In genomic region chr7:132720835-132721234, GRCh38 we compare ENCODE assay signal across 15 cellular contexts.
DNase-seq lines count a peak whose midpoint lies in the region; ATAC-seq, FAIRE-seq and TF ChIP-seq lines count a peak whose summit lies in the region.
"Had no signal": no experiment of that assay in that cellular context is flagged by ENCODE, and none has a peak within 500 bp of the region (broad histone marks: within the 10 kb centered on the region; RNA-seq: fewer than 3 reads in every experiment).

No MANE protein-coding gene starts in this region.

- H3T11ph ChIP-seq in H9 (ENCODE audit: low read length), result no peak overlapping the region

- no peak for TF ChIP-seq POLR2A in H1 (IDR thresholded peaks at IDR 0.05; ENCODE audit: control extremely low read depth in 1 of 2, low read depth in 2 of 2, low read length in 2 of 2)

- no peak overlapping the region for H4K5ac ChIP-seq in H9 (ENCODE audit: insufficient read length, low read depth, low read length)
- H4K5ac ChIP-seq in H1 (ENCODE audit: insufficient read length, low read depth, low read length), result no peak overlapping the region

- H4K8ac ChIP-seq in H9 (replicated peaks; ENCODE audit: insufficient read length, low read depth, low read length) (no peak overlapping the region), H1 (ENCODE audit: extremely low read depth, insufficient read depth, low read length) (no peak overlapping the region; the same call in 1 of the 2 replicates)

- TF ChIP-seq RAD21 in H1 (IDR thresholded peaks at IDR 0.05 in 1 of 2, conservative IDR thresholded peaks at IDR 0.05 in 1 of 2; ENCODE audit: low read depth in 2 of 2, low read length in 2 of 2), result peak; percentile 54 to 61; a peak in 3 of 4 replicates

- H2BK20ac ChIP-seq in H9 (ENCODE audit: low read depth, low read length, poor library complexity, severe bottlenecking), result no peak overlapping the region
- H2BK20ac ChIP-seq in H1 (ENCODE audit: low read length), result no peak overlapping the region

- no peak overlapping the region for H2AFZ ChIP-seq in GM23338
- no peak overlapping the region for H2AFZ ChIP-seq in H9 (ENCODE audit: low read length)
- H2AFZ ChIP-seq in H1 (ENCODE audit: low read length), result no peak overlapping the region

- no peaks in the 10 kb centered on the region for H3F3A ChIP-seq in GM23338 (replicated peaks; ENCODE audit: low read depth)

- CTCF ChIA-PET in H1 (lab: Charles Lee; ENCODE audit: partially characterized antibody), result interaction anchor here (0.7 to 7.9 kb wide), 8 partner anchors 11 to 509 kb away, joined by 3 to 43 read pairs (median 4); no protein-coding TSS in a partner anchor
- CTCF ChIA-PET in activated CD4-positive, alpha-beta memory T cell treated with anti-CD3 and anti-CD28 coated beads for 36 hours (lab: Charles Lee), result no interaction called here

- peak; percentile 44; the same call in 2 of the 3 replicates for ATAC-seq in GM23338
- ATAC-seq in activated T-cell treated with anti-CD3 and anti-CD28 coated beads, Interleukin-2, amount 50 U/mL, for 4 hours, result no peak

- no peak overlapping the region for H3K4ac ChIP-seq in H9 (ENCODE audit: low read depth, low read length)
- no peak overlapping the region for H3K4ac ChIP-seq in H1 (replicated peaks; ENCODE audit: insufficient read length, low read depth, low read length)

- DNase-seq in GM23338 (ENCODE audit: low spot score) (no peak), H9 (peak; percentile 39), H1 (ENCODE audit: low read depth in 1 of 2, low spot score in 2 of 2) (no peak), SIG-M5 treated with dmso at 0.1 percent for 504 hours (lab: John Stamatoyannopoulos, UW; ENCODE audit: unreplicated experiment) (no peak)
- no peak for DNase-seq in activated T-cell treated with anti-CD3 and anti-CD28 coated beads, Interleukin-2, amount 50 U/mL, for 4 hours
- no peak for DNase-seq in activated CD4-positive, alpha-beta memory T cell treated with anti-CD3 and anti-CD28 coated beads for 36 hours
- DNase-seq: C1 segment of cervical spinal cord; CD4-positive, alpha-beta memory T cell; COR-L47; DMS153; DND-41; HFFc6 had no signal

- no CpG with 5 or more reads among the region's 5 CpGs for WGBS in H9 (ENCODE audit: extremely low coverage, insufficient read length, low lambda C conversion rate)
- WGBS in H1 (ENCODE audit: extremely low coverage in 1 of 2, insufficient coverage in 1 of 2, insufficient read length in 1 of 2, insufficient replicate concordance in 2 of 2, low coverage in 1 of 2, low lambda C conversion rate in 2 of 2, missing lambda C conversion rate in 1 of 2), 2 experiments, result 74% methylated on average over 5 of the region's 5 CpGs; no CpG with 5 or more reads in 1 of the 2 experiments

- H3K4me1 Mint-ChIP-seq in GM23338, result peaks cover 7% of the 10 kb centered on the region; the same call in 2 of the 3 replicates
- H3K4me1 Mint-ChIP-seq in H9, result peaks cover 10 to 11% of the 10 kb centered on the region in 2 experiments
- no peaks in the 10 kb centered on the region for H3K4me1 Mint-ChIP-seq in activated T-cell treated with anti-CD3 and anti-CD28 coated beads, Interleukin-2, amount 50 U/mL, for 4 hours (ENCODE audit: low read depth)
- no peaks in the 10 kb centered on the region for H3K4me1 Mint-ChIP-seq in activated CD4-positive, alpha-beta memory T cell treated with anti-CD3 and anti-CD28 coated beads for 36 hours (ENCODE audit: low read depth)
- H3K4me1 Mint-ChIP-seq: CD4-positive, alpha-beta memory T cell had no signal

- H3K9me3 Mint-ChIP-seq in GM23338 (peaks cover 12% of the 10 kb centered on the region), H9 (peaks cover 4 to 10% of the 10 kb centered on the region in 2 experiments; a peak in 4 of 5 replicates)
- peaks cover 11% of the 10 kb centered on the region for H3K9me3 Mint-ChIP-seq in activated T-cell treated with anti-CD3 and anti-CD28 coated beads, Interleukin-2, amount 50 U/mL, for 4 hours
- H3K9me3 Mint-ChIP-seq in activated CD4-positive, alpha-beta memory T cell treated with anti-CD3 and anti-CD28 coated beads for 36 hours, result peaks cover 12% of the 10 kb centered on the region

- no peak overlapping the region for H3K9ac ChIP-seq in H9 (ENCODE audit: extremely low read depth, insufficient read length, low read length)
- no peak overlapping the region for H3K9ac ChIP-seq in H1 (replicated peaks in 1 of 4; ENCODE audit: extremely low read depth in 1 of 4, low read depth in 3 of 4, low read length in 3 of 4)

- intact Hi-C loops in activated CD4-positive, alpha-beta memory T cell treated with anti-CD3 and anti-CD28 coated beads for 36 hours (cut with micrococcal nuclease), result no loop called here

- H3K9me2 ChIP-seq in GM23338 (ENCODE audit: insufficient read depth), result peaks cover 15% of the 10 kb centered on the region; the same call in 1 of the 2 replicates

- H2AK5ac ChIP-seq in H9 (ENCODE audit: insufficient read length, low read length), result no peak overlapping the region
- no peak overlapping the region for H2AK5ac ChIP-seq in H1 (ENCODE audit: low read depth, low read length)

- H3K4me3 ChIP-seq in GM23338 (no peak overlapping the region), H1 (ENCODE audit: extremely low read depth in 1 of 4, insufficient read depth in 2 of 4, low read depth in 3 of 4, low read length in 4 of 4) (no peak overlapping the region)
- H3K4me3 ChIP-seq: HAP-1 had no signal

- H3K27me3 Mint-ChIP-seq in GM23338 (ENCODE audit: insufficient read depth, low read depth, poor library complexity) (peaks cover 7% of the 10 kb centered on the region), H9 (ENCODE audit: low read depth) (peaks cover 5% of the 10 kb centered on the region)
- peaks cover 5% of the 10 kb centered on the region for H3K27me3 Mint-ChIP-seq in activated T-cell treated with anti-CD3 and anti-CD28 coated beads, Interleukin-2, amount 50 U/mL, for 4 hours (ENCODE audit: low read depth)
- peaks cover 3% of the 10 kb centered on the region for H3K27me3 Mint-ChIP-seq in activated CD4-positive, alpha-beta memory T cell treated with anti-CD3 and anti-CD28 coated beads for 36 hours

- H3K14ac ChIP-seq in H9 (ENCODE audit: insufficient read depth, low read length), result no peak overlapping the region
- no peak overlapping the region for H3K14ac ChIP-seq in H1 (ENCODE audit: insufficient read length)

- H2BK120ac ChIP-seq in H9 (ENCODE audit: low read depth, low read length, poor library complexity, severe bottlenecking), result no peak overlapping the region
- H2BK120ac ChIP-seq in H1 (replicated peaks; ENCODE audit: low read depth, low read length), result no peak overlapping the region

- H3K4me1 ChIP-seq in GM23338 (ENCODE audit: insufficient read depth), result no peaks in the 10 kb centered on the region
- H3K4me1 ChIP-seq in H9 (ENCODE audit: insufficient read depth, low read length), result no peaks in the 10 kb centered on the region
- peaks cover 0 to 1% (median 0%) of the 10 kb centered on the region in 4 experiments; a peak in 1 of 7 replicates for H3K4me1 ChIP-seq in H1 (replicated peaks in 1 of 4; ENCODE audit: control insufficient read depth in 3 of 4, insufficient read depth in 4 of 4, low read length in 3 of 4)
- H3K4me1 ChIP-seq: HAP-1 had no signal

- H3K23ac ChIP-seq in H9 (ENCODE audit: insufficient read length, low read depth, low read length) (no peak overlapping the region), H1 (ENCODE audit: insufficient read length) (no peak overlapping the region)

- no peak overlapping the region for H3K56ac ChIP-seq in H9 (ENCODE audit: insufficient read length, low read depth, low read length)
- H3K56ac ChIP-seq in H1 (replicated peaks; ENCODE audit: insufficient read length, low read depth, low read length), result no peak overlapping the region

- H3K79me1 ChIP-seq in H9 (ENCODE audit: insufficient read depth, low read depth, low read length, poor library complexity, severe bottlenecking) (no peaks in the 10 kb centered on the region), H1 (ENCODE audit: low read depth, low read length) (no peaks in the 10 kb centered on the region)

- H3K79me2 ChIP-seq in GM23338 (replicated peaks; ENCODE audit: insufficient read depth) (no peaks in the 10 kb centered on the region), H9 (ENCODE audit: insufficient read depth, low read length) (no peaks in the 10 kb centered on the region), H1 (ENCODE audit: control insufficient read depth in 1 of 2, insufficient read depth in 2 of 2, low read length in 2 of 2) (no peaks in the 10 kb centered on the region)

- H3K23me2 ChIP-seq in H9 (ENCODE audit: insufficient read length, low read depth, low read length, poor library complexity, severe bottlenecking) (no peaks in the 10 kb centered on the region), H1 (ENCODE audit: low read depth, low read length) (no peaks in the 10 kb centered on the region)

- no peak for TF ChIP-seq EP300 in H1 (IDR thresholded peaks at IDR 0.05; ENCODE audit: borderline replicate concordance in 1 of 2, low read depth in 2 of 2, low read length in 2 of 2)

- no peak overlapping the region for H4K91ac ChIP-seq in H9 (ENCODE audit: insufficient read length, low read depth, low read length)
- no peak overlapping the region for H4K91ac ChIP-seq in H1 (replicated peaks; ENCODE audit: insufficient read length, low read length)

- H2BK12ac ChIP-seq in H9 (ENCODE audit: insufficient read length, low read depth, low read length) (no peak overlapping the region), H1 (ENCODE audit: low read depth, low read length) (no peak overlapping the region)

- H3K18ac ChIP-seq in H9 (ENCODE audit: insufficient read length, low read depth, low read length) (no peak overlapping the region), H1 (ENCODE audit: extremely low read depth, low read length) (no peak overlapping the region)

- no peak overlapping the region for H3K4me3 Mint-ChIP-seq in GM23338
- no peak overlapping the region for H3K4me3 Mint-ChIP-seq in H9
- H3K4me3 Mint-ChIP-seq in activated T-cell treated with anti-CD3 and anti-CD28 coated beads, Interleukin-2, amount 50 U/mL, for 4 hours, result no peak overlapping the region
- H3K4me3 Mint-ChIP-seq in activated CD4-positive, alpha-beta memory T cell treated with anti-CD3 and anti-CD28 coated beads for 36 hours, result no peak overlapping the region
- H3K4me3 Mint-ChIP-seq: CD4-positive, alpha-beta memory T cell; HFFc6 had no signal

- no peak overlapping the region for H3K27ac Mint-ChIP-seq in GM23338
- no peak overlapping the region for H3K27ac Mint-ChIP-seq in H9
- H3K27ac Mint-ChIP-seq in activated CD4-positive, alpha-beta memory T cell treated with anti-CD3 and anti-CD28 coated beads for 36 hours, result no peak overlapping the region
- H3K27ac Mint-ChIP-seq: CD4-positive, alpha-beta memory T cell; HFFc6 had no signal

- FAIRE-seq in H1 (lab: Jason Lieb, UNC), result no peak
- FAIRE-seq: G401.6, GM12892 had no signal

- no peaks in the 10 kb centered on the region for H4K20me1 ChIP-seq in GM23338 (replicated peaks; ENCODE audit: insufficient read depth)
- no peaks in the 10 kb centered on the region for H4K20me1 ChIP-seq in H9 (ENCODE audit: control insufficient read depth, insufficient read depth, insufficient read length)
- no peaks in the 10 kb centered on the region for H4K20me1 ChIP-seq in H1 (replicated peaks in 1 of 2; ENCODE audit: control insufficient read depth in 1 of 2, insufficient read depth in 2 of 2, low read length in 2 of 2)

- H2BK15ac ChIP-seq in H9 (ENCODE audit: low read depth, low read length) (no peak overlapping the region), H1 (ENCODE audit: low read length) (no peak overlapping the region)

- H3K27me3 ChIP-seq in GM23338 (ENCODE audit: insufficient read depth) (no peaks in the 10 kb centered on the region), H9 (ENCODE audit: insufficient read depth, low read length) (no peaks in the 10 kb centered on the region), H1 (replicated peaks in 1 of 4; ENCODE audit: control insufficient read depth in 3 of 4, extremely low read depth in 1 of 4, insufficient read depth in 3 of 4, low read length in 3 of 4) (no peaks in the 10 kb centered on the region)

- H2BK5ac ChIP-seq in H9 (ENCODE audit: insufficient read length, low read length), result no peak overlapping the region
- H2BK5ac ChIP-seq in H1 (ENCODE audit: low read depth, low read length), result no peak overlapping the region

- POLR2A ChIA-PET in H1 (lab: Charles Lee; ENCODE audit: partially characterized antibody), result no interaction called here
- POLR2A ChIA-PET in activated CD4-positive, alpha-beta memory T cell treated with anti-CD3 and anti-CD28 coated beads for 36 hours (lab: Charles Lee), result no interaction called here

- H3K36me3 Mint-ChIP-seq in GM23338 (ENCODE audit: low read depth) (peaks cover 7% of the 10 kb centered on the region; the same call in 1 of the 3 replicates), H9 (ENCODE audit: insufficient read depth in 1 of 3, low read depth in 3 of 3) (peaks cover 0 to 12% (median 2%) of the 10 kb centered on the region in 3 experiments; a peak in 3 of 7 replicates)
- H3K36me3 Mint-ChIP-seq in activated T-cell treated with anti-CD3 and anti-CD28 coated beads, Interleukin-2, amount 50 U/mL, for 4 hours (ENCODE audit: insufficient read depth), result no peaks in the 10 kb centered on the region
- H3K36me3 Mint-ChIP-seq in activated CD4-positive, alpha-beta memory T cell treated with anti-CD3 and anti-CD28 coated beads for 36 hours, result no peaks in the 10 kb centered on the region
- H3K36me3 Mint-ChIP-seq: CD4-positive, alpha-beta memory T cell had no signal

- TF ChIP-seq CTCF in GM23338 (conservative IDR thresholded peaks at IDR 0.05; ENCODE audit: low read depth in 2 of 2) (peak; percentile 19 to 45; a peak in 2 of 4 replicates), H9 (conservative IDR thresholded peaks at IDR 0.05) (peak; percentile 25; the same call in 2 of the 3 replicates), H1 (IDR thresholded peaks at IDR 0.05; ENCODE audit: control extremely low read depth in 1 of 3, insufficient read depth in 1 of 3, low read depth in 1 of 3, low read length in 3 of 3) (peak; percentile 36 to 57 (median 41))

- H3K4me2 ChIP-seq in GM23338 (no peak overlapping the region), H9 (ENCODE audit: insufficient read depth, insufficient read length, low read length) (no peak overlapping the region), H1 (ENCODE audit: insufficient read depth in 1 of 2, low read depth in 2 of 2, low read length in 2 of 2) (no peak overlapping the region)

- H3K27ac ChIP-seq in GM23338 (ENCODE audit: low read depth) (no peak overlapping the region), H9 (ENCODE audit: insufficient read length, low read depth, low read length) (no peak overlapping the region), H1 (ENCODE audit: low read depth, low read length) (no peak overlapping the region)

- H3K9me3 ChIP-seq in H9 (ENCODE audit: control insufficient read depth, low read depth, low read length) (no peaks in the 10 kb centered on the region), H1 (ENCODE audit: insufficient read depth in 2 of 2, low read depth in 1 of 2, low read length in 1 of 2) (no peaks in the 10 kb centered on the region)
- H3K9me3 ChIP-seq: HAP-1 had no signal

- no peaks in the 10 kb centered on the region for H3K36me3 ChIP-seq in GM23338 (ENCODE audit: insufficient read depth)
- no peaks in the 10 kb centered on the region for H3K36me3 ChIP-seq in H1 (ENCODE audit: control insufficient read depth in 2 of 4, insufficient read depth in 4 of 4, low read length in 3 of 4)
- H3K36me3 ChIP-seq: HAP-1 had no signal
